In genomic region chr20:41136695-41137411, GRCh38 we compare ENCODE assay signal across 8 cellular contexts. TPM values are rescaled to one million over a fixed set of nuclear protein-coding genes. Genes with fewer than 3 reads are reported as not detected.
DNase-seq lines count a peak whose midpoint lies in the region; ATAC-seq and TF ChIP-seq lines count a peak whose summit lies in the region.

No MANE protein-coding gene starts in this region.

- intact Hi-C loops in dendritic cell treated with granulocyte-macrophage colony-stimulating factor and Interleukin-4, amounts not matched to agents 40 ng/mL and 50 ng/mL, for 4 days (cut with micrococcal nuclease) = no loop called here
- intact Hi-C loops in right lobe of liver (cut with DNase I) = no loop called here

- peaks cover 0 to 14% (median 0%) of the 10 kb centered on the region in 4 donors for H3K4me1 ChIP-seq in right lobe of liver

- TF ChIP-seq CTCF in AG09319 (IDR thresholded peaks at IDR 0.05; ENCODE audit: low read depth, low read length) (no peak), right lobe of liver (IDR thresholded peaks at IDR 0.05) (no peak)

- 0% methylated on average over 2 of the region's 94 CpGs for WGBS in right lobe of liver (ENCODE audit: insufficient coverage, low coverage, low lambda C conversion rate, missing lambda C conversion rate)

- no peaks in the 10 kb centered on the region for H3K36me3 Mint-ChIP-seq in dendritic cell treated with granulocyte-macrophage colony-stimulating factor and Interleukin-4, amounts not matched to agents 40 ng/mL and 50 ng/mL, for 4 days (ENCODE audit: low read depth)

- peak overlapping the region; percentile 69 to 90 (median 83) for H3K27ac ChIP-seq in right lobe of liver

- DNase-seq in AG09319 (ENCODE audit: extremely low read depth, low read depth) = peak; percentile 43
- peak; percentile 76 for DNase-seq in NCI-H510A (lab: John Stamatoyannopoulos, UW)
- DNase-seq in activated CD4-positive, alpha-beta T cell treated with anti-CD3 and anti-CD28 coated beads, Interleukin-2, amount 50 U/mL, for 1 hour = peak; percentile 78
- DNase-seq in right lobe of liver = peak; percentile 91 to 93 (median 92)
- peak; percentile 89 for DNase-seq in stimulated activated CD4-positive, alpha-beta T cell treated with anti-CD3 and anti-CD28 coated beads, Interleukin-4, amount 100 ng/mL, for 1 hour

- no peak overlapping the region for H3K27ac Mint-ChIP-seq in dendritic cell treated with granulocyte-macrophage colony-stimulating factor and Interleukin-4, amounts not matched to agents 40 ng/mL and 50 ng/mL, for 4 days

- peak overlapping the region; percentile 80 to 90 (median 90) for H3K4me3 ChIP-seq in right lobe of liver

- H3K36me3 ChIP-seq in right lobe of liver = no peaks in the 10 kb centered on the region

- peak; percentile 66 for TF ChIP-seq POLR2A in right lobe of liver (IDR thresholded peaks at IDR 0.05)

- H3K27me3 Mint-ChIP-seq in dendritic cell treated with granulocyte-macrophage colony-stimulating factor and Interleukin-4, amounts not matched to agents 40 ng/mL and 50 ng/mL, for 4 days = peaks cover 65% of the 10 kb centered on the region

- ATAC-seq in GM19023 (IDR thresholded peaks at IDR 0.05; ENCODE audit: unreplicated experiment) = peak; percentile 53
- peak; percentile 65 for ATAC-seq in HG03175 (IDR thresholded peaks at IDR 0.05; ENCODE audit: unreplicated experiment)
- peak; percentile 87 to 92 (median 89) for ATAC-seq in right lobe of liver

- peak overlapping the region; percentile 80 for H3K4me3 Mint-ChIP-seq in dendritic cell treated with granulocyte-macrophage colony-stimulating factor and Interleukin-4, amounts not matched to agents 40 ng/mL and 50 ng/mL, for 4 days

- H3K4me1 Mint-ChIP-seq in dendritic cell treated with granulocyte-macrophage colony-stimulating factor and Interleukin-4, amounts not matched to agents 40 ng/mL and 50 ng/mL, for 4 days (ENCODE audit: low read depth) = peaks cover 23% of the 10 kb centered on the region

- no peaks in the 10 kb centered on the region for H3K9me3 ChIP-seq in right lobe of liver

- H3K27me3 ChIP-seq in right lobe of liver = no peaks in the 10 kb centered on the region

- no peaks in the 10 kb centered on the region for H3K9me3 Mint-ChIP-seq in dendritic cell treated with granulocyte-macrophage colony-stimulating factor and Interleukin-4, amounts not matched to agents 40 ng/mL and 50 ng/mL, for 4 days

RNA-seq across cellular contexts. Expression of gene PLCG1, which starts 0.5 kb away (rescaled TPM):
- total RNA-seq in right lobe of liver = 10 to 100 TPM in 5 of 6 experiments, 1 to 10 TPM in 1; 9.5 to 22.6 (median 16.6) TPM

Comparison
In these comparisons a context has a peak if more than half of its experiments do, and no peak if none do; other contexts are left out.
1. Peak in every context shown above with its lines: DNase-seq, ATAC-seq, H3K4me3 ChIP-seq and H3K27ac ChIP-seq.